In genomic region chr2:134137182-134137595, GRCh38 we compare ENCODE assay signal across 9 cellular contexts.
DNase-seq lines count a peak whose midpoint lies in the region; ATAC-seq and TF ChIP-seq lines count a peak whose summit lies in the region.
"Had no signal": no experiment of that assay in that cellular context is flagged by ENCODE, and none has a peak within 500 bp of the region (broad histone marks: within the 10 kb centered on the region; RNA-seq: fewer than 3 reads in every experiment).

No MANE protein-coding gene starts in this region.

- peak; percentile 40 for TF ChIP-seq EP300 in stomach (IDR thresholded peaks at IDR 0.05)

- H3K27me3 ChIP-seq in left ventricle myocardium inferior (ENCODE audit: low read depth) (no peaks in the 10 kb centered on the region), stomach (no peaks in the 10 kb centered on the region)

- H3K27ac ChIP-seq in left ventricle myocardium inferior (replicated peaks) (peak overlapping the region; percentile 91), stomach (peak overlapping the region; percentile 69 to 86 (median 74))

- CTCF ChIA-PET in activated CD4-positive, alpha-beta memory T cell treated with anti-CD3 and anti-CD28 coated beads for 36 hours (lab: Charles Lee), result interaction anchor here (0.8 to 2.2 kb wide), 6 partner anchors 15 to 274 kb away, joined by 3 to 10 read pairs (median 5); no protein-coding TSS in a partner anchor

- H3K4me1 Mint-ChIP-seq in activated CD4-positive, alpha-beta memory T cell treated with anti-CD3 and anti-CD28 coated beads for 36 hours (ENCODE audit: low read depth), result peaks cover 80% of the 10 kb centered on the region
- peaks cover 51 to 82% of the 10 kb centered on the region in 2 donors for H3K4me1 Mint-ChIP-seq in immature natural killer cell

- TF ChIP-seq POLR2A in stomach (IDR thresholded peaks at IDR 0.05), result no peak

- TF ChIP-seq CTCF in left ventricle myocardium inferior (IDR thresholded peaks at IDR 0.05; ENCODE audit: borderline replicate concordance) (no peak), stomach (IDR thresholded peaks at IDR 0.05) (no peak)

- POLR2A ChIA-PET in activated CD4-positive, alpha-beta memory T cell treated with anti-CD3 and anti-CD28 coated beads for 36 hours (lab: Charles Lee), result interaction anchor here (1.0 to 1.1 kb wide), 3 partner anchors 10 to 44 kb away, joined by 3 to 4 read pairs (median 4); no protein-coding TSS in a partner anchor

- 15 to 44% (median 27%) methylated on average over 5 of the region's 5 CpGs for WGBS in stomach, 5 donors

- H3K36me3 Mint-ChIP-seq in activated CD4-positive, alpha-beta memory T cell treated with anti-CD3 and anti-CD28 coated beads for 36 hours, result peaks cover 7% of the 10 kb centered on the region
- peaks cover 0 to 6% (median 5%) of the 10 kb centered on the region in 3 donors for H3K36me3 Mint-ChIP-seq in immature natural killer cell

- H3K36me3 ChIP-seq in left ventricle myocardium inferior (no peaks in the 10 kb centered on the region), stomach (no peaks in the 10 kb centered on the region)

- no peaks in the 10 kb centered on the region for H3K27me3 Mint-ChIP-seq in activated CD4-positive, alpha-beta memory T cell treated with anti-CD3 and anti-CD28 coated beads for 36 hours
- peaks cover 0 to 4% (median 3%) of the 10 kb centered on the region in 3 donors for H3K27me3 Mint-ChIP-seq in immature natural killer cell (ENCODE audit: low read depth in 3 of 3)

- intact Hi-C loops in activated CD4-positive, alpha-beta memory T cell treated with anti-CD3 and anti-CD28 coated beads for 36 hours (cut with micrococcal nuclease), result loop anchor here (1.0 to 2.0 kb wide), 3 partner anchors 10 to 58 kb away; no protein-coding TSS in a partner anchor
- intact Hi-C loops in left ventricle myocardium inferior (cut with micrococcal nuclease), result no loop called here
- intact Hi-C loops in stomach (cut with DNase I; ENCODE audit: low total_unique reads), result no loop called here

- H3K9me3 ChIP-seq in left ventricle myocardium inferior (replicated peaks) (no peaks in the 10 kb centered on the region), stomach (no peaks in the 10 kb centered on the region)

- peak; percentile 55 for DNase-seq in activated CD8-positive, alpha-beta memory T cell treated with anti-CD3 and anti-CD28 coated beads for 24 hours
- no peak for DNase-seq in activated CD8-positive, alpha-beta memory T cell treated with anti-CD3 and anti-CD28 coated beads, Interleukin-2, amount 50 U/mL, for 48 hours
- DNase-seq in activated CD4-positive, alpha-beta memory T cell treated with anti-CD3 and anti-CD28 coated beads for 36 hours, result peak; percentile 45
- DNase-seq in left ventricle myocardium inferior, result no peak
- DNase-seq in stomach, result peak; percentile 65
- DNase-seq in immature natural killer cell, result no peak
- DNase-seq in NCI-H1694 (lab: John Stamatoyannopoulos, UW), result no peak
- DNase-seq: DND-41 had no signal

- H3K4me3 ChIP-seq in left ventricle myocardium inferior, result peak overlapping the region; percentile 51
- peak overlapping the region in 2 of 4 donors; percentile 17 to 31 for H3K4me3 ChIP-seq in stomach

- H3K4me3 Mint-ChIP-seq in activated CD4-positive, alpha-beta memory T cell treated with anti-CD3 and anti-CD28 coated beads for 36 hours, result no peak overlapping the region
- H3K4me3 Mint-ChIP-seq in immature natural killer cell, result peak overlapping the region in 2 of 5 donors; percentile 18 to 58

- H3K4me1 ChIP-seq in left ventricle myocardium inferior (peaks cover 100% of the 10 kb centered on the region), stomach (peaks cover 82 to 100% (median 86%) of the 10 kb centered on the region in 4 donors)

- peak overlapping the region; percentile 75 for H3K27ac Mint-ChIP-seq in activated CD4-positive, alpha-beta memory T cell treated with anti-CD3 and anti-CD28 coated beads for 36 hours
- peak overlapping the region in 1 of 6 donors; percentile 55 for H3K27ac Mint-ChIP-seq in immature natural killer cell

- no peaks in the 10 kb centered on the region for H3K9me3 Mint-ChIP-seq in activated CD4-positive, alpha-beta memory T cell treated with anti-CD3 and anti-CD28 coated beads for 36 hours
- no peaks in the 10 kb centered on the region for H3K9me3 Mint-ChIP-seq in immature natural killer cell

- no peak for ATAC-seq in GM21529 (IDR thresholded peaks at IDR 0.05; ENCODE audit: unreplicated experiment)

Comparison
In these comparisons a context has a peak if more than half of its experiments do, and no peak if none do; other contexts are left out.
1. DNase-seq: peak in activated CD8-positive, alpha-beta memory T cell treated with anti-CD3 and anti-CD28 coated beads for 24 hours (single experiment), activated CD4-positive, alpha-beta memory T cell treated with anti-CD3 and anti-CD28 coated beads for 36 hours (single experiment) and stomach (single experiment); none in activated CD8-positive, alpha-beta memory T cell treated with anti-CD3 and anti-CD28 coated beads, Interleukin-2, amount 50 U/mL, for 48 hours (single experiment), left ventricle myocardium inferior (single experiment), immature natural killer cell (0 of 3) and NCI-H1694 (single experiment).